Comparison of ENCODE assay signal across 19 cellular contexts in genomic region chr19:32227561-32228165, GRCh38.
A peak's percentile ranks its signal among the peaks of the same experiment; 100 is the strongest.
DNase-seq lines count a peak whose midpoint lies in the region; ATAC-seq and TF ChIP-seq lines count a peak whose summit lies in the region.
"Had no signal": no experiment of that assay in that cellular context is flagged by ENCODE, and none has a peak within 500 bp of the region (broad histone marks: within the 10 kb centered on the region; RNA-seq: fewer than 3 reads in every experiment).

No MANE protein-coding gene starts in this region.

- H3K27me3 ChIP-seq in GM23338 (ENCODE audit: insufficient read depth) (peaks cover 24% of the 10 kb centered on the region), WERI-Rb-1 (ENCODE audit: insufficient read depth, low read depth, severe bottlenecking) (no peaks in the 10 kb centered on the region)

- no peak overlapping the region for H3K4me3 ChIP-seq in GM23338
- H3K4me3 ChIP-seq in WERI-Rb-1 (ENCODE audit: low read depth, low read length) = no peak overlapping the region
- H3K4me3 ChIP-seq: GM12878 had no signal

- peak; percentile 59 for ATAC-seq in GM23338
- ATAC-seq: GM12878, SK-N-SH treated with all-trans-retinoic acid at 6 μM for 48 hours had no signal

- H3K27ac ChIP-seq in GM23338 (ENCODE audit: low read depth) (no peak overlapping the region), WERI-Rb-1 (no peak overlapping the region)
- H3K27ac ChIP-seq: RWPE1 had no signal

- H3K27ac Mint-ChIP-seq in GM23338 (no peak overlapping the region), neural crest cell (ENCODE audit: unreplicated experiment) (peak overlapping the region; percentile 27)

- H3K36me3 Mint-ChIP-seq in GM23338 (ENCODE audit: low read depth) = no peaks in the 10 kb centered on the region
- no peaks in the 10 kb centered on the region for H3K36me3 Mint-ChIP-seq in neural crest cell (ENCODE audit: low read depth)
- H3K36me3 Mint-ChIP-seq: CD4-positive, CD25-positive, alpha-beta regulatory T cell had no signal

- H3K9me3 Mint-ChIP-seq in GM23338 (no peaks in the 10 kb centered on the region), neural crest cell (no peaks in the 10 kb centered on the region)
- H3K9me3 Mint-ChIP-seq: CD4-positive, CD25-positive, alpha-beta regulatory T cell had no signal

- H3K9me3 ChIP-seq in WERI-Rb-1 (ENCODE audit: severe bottlenecking) = no peaks in the 10 kb centered on the region

- no peaks in the 10 kb centered on the region for H3F3A ChIP-seq in GM23338 (replicated peaks; ENCODE audit: low read depth)

- H3K4me3 Mint-ChIP-seq in GM23338 (no peak overlapping the region), neural crest cell (no peak overlapping the region)
- H3K4me3 Mint-ChIP-seq: CD4-positive, CD25-positive, alpha-beta regulatory T cell had no signal

- H3K4me2 ChIP-seq in GM23338 = no peak overlapping the region

- TF ChIP-seq CTCF in GM23338 (conservative IDR thresholded peaks at IDR 0.05; ENCODE audit: low read depth in 2 of 2) (peak; percentile 30 to 36; a peak in 3 of 4 replicates), WERI-Rb-1 (IDR thresholded peaks at IDR 0.05; ENCODE audit: low read depth, low read length) (peak; percentile 39), neural crest cell (conservative IDR thresholded peaks at IDR 0.05) (no peak), GM13976 (IDR thresholded peaks at IDR 0.05; ENCODE audit: borderline replicate concordance, control extremely low read depth, extremely low read depth, insufficient read depth, missing control alignments) (no peak)

- peak overlapping the region; percentile 83 for H2AFZ ChIP-seq in GM23338

- no peaks in the 10 kb centered on the region for H3K36me3 ChIP-seq in GM23338 (ENCODE audit: insufficient read depth)
- H3K36me3 ChIP-seq in WERI-Rb-1 = no peaks in the 10 kb centered on the region

- no peaks in the 10 kb centered on the region for H3K9me2 ChIP-seq in GM23338 (ENCODE audit: insufficient read depth)

- no peaks in the 10 kb centered on the region; the same call in 1 of the 2 replicates for H3K4me1 ChIP-seq in GM23338 (ENCODE audit: insufficient read depth)

- in situ Hi-C loops in GM13976 (cut with MboI; ENCODE audit: low sequenced_read_pairs, unreplicated experiment) = loop anchor here (10.0 kb wide), 1 partner anchor 1543 kb away; no protein-coding TSS in a partner anchor

- H3K4me1 Mint-ChIP-seq in GM23338 = peaks cover 4% of the 10 kb centered on the region; the same call in 1 of the 3 replicates
- H3K4me1 Mint-ChIP-seq in neural crest cell = peaks cover 6% of the 10 kb centered on the region

- H3K27me3 Mint-ChIP-seq in GM23338 (ENCODE audit: insufficient read depth, low read depth, poor library complexity) (peaks cover 33% of the 10 kb centered on the region), neural crest cell (ENCODE audit: low read depth) (peaks cover 64% of the 10 kb centered on the region)

- H3K79me2 ChIP-seq in GM23338 (replicated peaks; ENCODE audit: insufficient read depth) = no peaks in the 10 kb centered on the region

- DNase-seq in GM23338 (ENCODE audit: low spot score) (peak; percentile 72), WERI-Rb-1 (no peak), iPS DF 19.7 (ENCODE audit: low read depth, low spot score) (peak; percentile 12), neural crest cell (ENCODE audit: low read depth, low spot score) (no peak), cerebellar cortex (ENCODE audit: low spot score) (no peak), OCI-M2 (lab: John Stamatoyannopoulos, UW; ENCODE audit: unreplicated experiment) (no peak), GM13976 (ENCODE audit: low spot score) (no peak)
- DNase-seq: CD4-positive, CD25-positive, alpha-beta regulatory T cell; DMS79 treated with DMSO at 0.1 percent for 48 hours; Kasumi-1; NCI-H1417 treated with DMSO at 0.1 percent for 48 hours; NCI-H187; NCI-H2107; NCI-H446 treated with DMSO at 0.1 percent for 48 hours; NCI-H526 treated with DMSO at 0.1 percent for 48 hours; SHP77 treated with DMSO at 0.1 percent for 48 hours had no signal

- H4K20me1 ChIP-seq in GM23338 (replicated peaks; ENCODE audit: insufficient read depth) = no peaks in the 10 kb centered on the region

TF ChIP-seq in GM23338, 12 proteins besides CTCF, POLR2A, EP300 and RAD21 (continues in another document):
- TF ChIP-seq NANOG (IDR thresholded peaks at IDR 0.05; ENCODE audit: borderline replicate concordance) = no peak
- no peak for TF ChIP-seq REST (IDR thresholded peaks at IDR 0.05; ENCODE audit: unreplicated experiment)
- TF ChIP-seq, protein P1, sequence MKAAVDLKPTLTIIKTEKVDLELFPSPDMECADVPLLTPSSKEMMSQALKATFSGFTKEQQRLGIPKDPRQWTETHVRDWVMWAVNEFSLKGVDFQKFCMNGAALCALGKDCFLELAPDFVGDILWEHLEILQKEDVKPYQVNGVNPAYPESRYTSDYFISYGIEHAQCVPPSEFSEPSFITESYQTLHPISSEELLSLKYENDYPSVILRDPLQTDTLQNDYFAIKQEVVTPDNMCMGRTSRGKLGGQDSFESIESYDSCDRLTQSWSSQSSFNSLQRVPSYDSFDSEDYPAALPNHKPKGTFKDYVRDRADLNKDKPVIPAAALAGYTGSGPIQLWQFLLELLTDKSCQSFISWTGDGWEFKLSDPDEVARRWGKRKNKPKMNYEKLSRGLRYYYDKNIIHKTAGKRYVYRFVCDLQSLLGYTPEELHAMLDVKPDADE (IDR thresholded peaks at IDR 0.05) = no peak
- no peak for TF ChIP-seq CREB1 (CRISPR knock-in tag; IDR thresholded peaks at IDR 0.05; ENCODE audit: low read depth)
- no peak for TF ChIP-seq STAT1 (IDR thresholded peaks at IDR 0.05; ENCODE audit: unreplicated experiment)
- TF ChIP-seq EZH2 (IDR thresholded peaks at IDR 0.05; ENCODE audit: low read depth, unreplicated experiment) = no peak
- TF ChIP-seq EZH2phosphoT487 (IDR thresholded peaks at IDR 0.05; ENCODE audit: unreplicated experiment) = no peak
- TF ChIP-seq ZNF331 (CRISPR knock-in tag; IDR thresholded peaks at IDR 0.05; ENCODE audit: low read depth) = no peak

Comparison
In these comparisons a context has a peak if more than half of its experiments do, and no peak if none do; other contexts are left out.
1. DNase-seq: peak in GM23338 (single experiment) and iPS DF 19.7 (single experiment); none in WERI-Rb-1 (single experiment), neural crest cell (single experiment), cerebellar cortex (single experiment), OCI-M2 (single experiment) and GM13976 (single experiment).
2. CTCF ChIP-seq: peak in GM23338 (2 of 2) and WERI-Rb-1 (single experiment); none in neural crest cell (single experiment) and GM13976 (single experiment).